Comparison of ENCODE assay signal across 17 cellular contexts in the genomic region with DNA sequence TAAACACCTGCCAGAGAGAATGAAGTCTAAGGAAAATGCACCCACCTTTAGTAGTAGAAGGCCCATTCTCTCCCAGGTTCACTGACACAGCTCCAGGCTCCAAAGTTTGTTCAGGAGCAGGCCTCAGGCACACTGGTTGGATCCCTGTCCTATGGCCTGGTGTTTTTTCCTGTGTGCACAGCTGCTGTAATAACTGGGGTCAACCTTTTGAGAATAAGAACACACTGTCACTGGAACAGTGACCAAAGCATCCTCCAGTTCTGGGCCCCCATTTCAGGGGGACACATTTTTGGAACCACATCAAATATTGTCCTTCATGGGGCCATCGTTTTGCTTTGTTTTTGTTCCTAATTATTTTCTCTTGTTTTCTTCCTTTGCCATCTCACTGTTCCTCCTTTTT.
DNase-seq lines count a peak whose midpoint lies in the region; ATAC-seq, FAIRE-seq and TF ChIP-seq lines count a peak whose summit lies in the region.
"Had no signal": no experiment of that assay in that cellular context is flagged by ENCODE, and none has a peak within 500 bp of the region (broad histone marks: within the 10 kb centered on the region; RNA-seq: fewer than 3 reads in every experiment).

No MANE protein-coding gene starts in this region.

- peak overlapping the region; percentile 94 for H3K4ac ChIP-seq in IMR-90 (ENCODE audit: low read depth, low read length)

- H3K27ac Mint-ChIP-seq in glutamatergic neuron (ENCODE audit: unreplicated experiment): peak overlapping the region; percentile 28
- H3K27ac Mint-ChIP-seq: CD14-positive monocyte; CD8-positive, alpha-beta T cell; HFFc6 had no signal

- no peaks in the 10 kb centered on the region for H4K20me1 ChIP-seq in IMR-90 (ENCODE audit: insufficient read depth, low read length)
- H4K20me1 ChIP-seq in osteoblast (ENCODE audit: insufficient read depth, low read length): no peaks in the 10 kb centered on the region

- dilution Hi-C loops in IMR-90 (cut with HindIII; ENCODE audit: low sequenced_read_pairs, unreplicated experiment): no loop called here

- peak overlapping the region; percentile 82 to 85; a peak in 3 of 4 replicates for H4K8ac ChIP-seq in IMR-90 (ENCODE audit: low read depth in 2 of 2, low read length in 2 of 2)

- intact Hi-C loops in IMR-90 (cut with micrococcal nuclease) (no loop called here), testis (cut with DNase I; ENCODE audit: low total_unique reads) (no loop called here)

- H3K9me3 ChIP-seq in IMR-90 (ENCODE audit: control insufficient read depth, insufficient read depth, low read length): peaks cover 4% of the 10 kb centered on the region; the same call in 1 of the 2 replicates
- no peaks in the 10 kb centered on the region for H3K9me3 ChIP-seq in testis
- H3K9me3 ChIP-seq in osteoblast (ENCODE audit: low read depth, low read length): no peaks in the 10 kb centered on the region
- H3K9me3 ChIP-seq: Caco-2 had no signal

- peak overlapping the region; percentile 24 for H2AK9ac ChIP-seq in IMR-90 (replicated peaks; ENCODE audit: low read depth, low read length, poor library complexity)

- no peak for FAIRE-seq in H54 (lab: Jason Lieb, UNC)
- FAIRE-seq: GM12892 had no signal

- H2AK5ac ChIP-seq in IMR-90 (ENCODE audit: low read depth, low read length): peak overlapping the region; percentile 81

- peaks cover 23% of the 10 kb centered on the region for H3K4me1 ChIP-seq in IMR-90 (ENCODE audit: control insufficient read depth, insufficient read depth, low read length)
- H3K4me1 ChIP-seq in testis: peaks cover 55% of the 10 kb centered on the region
- H3K4me1 ChIP-seq in osteoblast (ENCODE audit: insufficient read depth, low read length): peaks cover 28% of the 10 kb centered on the region

- H4K5ac ChIP-seq in IMR-90 (ENCODE audit: low read depth, low read length): peak overlapping the region; percentile 89

- H3K79me2 ChIP-seq in osteoblast (ENCODE audit: insufficient read depth, low read length): no peaks in the 10 kb centered on the region

- no peak overlapping the region for H3K4me3 Mint-ChIP-seq in glutamatergic neuron (ENCODE audit: unreplicated experiment)
- H3K4me3 Mint-ChIP-seq: CD14-positive monocyte; CD8-positive, alpha-beta T cell; HFFc6 had no signal

- no peak overlapping the region for H2AFZ ChIP-seq in IMR-90 (replicated peaks; ENCODE audit: low read length, poor library complexity)
- H2AFZ ChIP-seq in osteoblast (ENCODE audit: low read length): no peak overlapping the region

- in situ Hi-C loops in IMR-90 (cut with MboI; ENCODE audit: low sequenced_read_pairs): no loop called here

- DNase-seq in NCI-H748 (lab: John Stamatoyannopoulos, UW; ENCODE audit: unreplicated experiment) (peak; percentile 63), NCI-H748 treated with DMSO at 0.1 percent for 48 hours (lab: John Stamatoyannopoulos, UW) (no peak), IMR-90 (no peak), glutamatergic neuron (no peak), testis (peak; percentile 55), osteoblast (ENCODE audit: insufficient read length, low spot score, missing footprints) (no peak), NCI-H2107 (lab: John Stamatoyannopoulos, UW) (no peak), H54 (ENCODE audit: insufficient read length, low spot score) (no peak)
- DNase-seq: Caco-2; CD8-positive, alpha-beta T cell; DND-41; GDM1; GOT3; HFFc6 had no signal

- WGBS in IMR-90 (ENCODE audit: extremely low coverage in 2 of 2, insufficient read length in 1 of 2), 2 experiments: no CpG with 5 or more reads among the region's 1 CpG
- 22 to 28% methylated on average over 1 of the region's 1 CpG for WGBS in testis, 2 donors

- H3K36me3 Mint-ChIP-seq in glutamatergic neuron (ENCODE audit: unreplicated experiment): peaks cover 4% of the 10 kb centered on the region
- H3K36me3 Mint-ChIP-seq: CD14-positive monocyte; CD8-positive, alpha-beta T cell had no signal

- CTCF ChIA-PET in IMR-90 (lab: Yijun Ruan, JAX): interaction anchor here (0.6 kb wide), 1 partner anchor 33 kb away, joined by 6 read pairs; no protein-coding TSS in a partner anchor

- no peak for ATAC-seq in IMR-90 (ENCODE audit: low read depth)
- ATAC-seq: CD8-positive, alpha-beta T cell had no signal

- no TSS peak for BruUV-seq in IMR-90 (replicated peaks; lab: Mats Ljungman, UMichigan)

- TF ChIP-seq RAD21 in IMR-90 (IDR thresholded peaks at IDR 0.05; ENCODE audit: low read length): no peak

- peak overlapping the region; percentile 55; the same call in 1 of the 2 replicates for H3K27ac ChIP-seq in IMR-90 (ENCODE audit: insufficient read depth, low read length)
- H3K27ac ChIP-seq in testis: peak overlapping the region; percentile 40 to 78
- no peak overlapping the region for H3K27ac ChIP-seq in osteoblast (ENCODE audit: low read depth, low read length)
- H3K27ac ChIP-seq: 22Rv1 had no signal

- POLR2A ChIA-PET in IMR-90 (lab: Charles Lee; ENCODE audit: unreplicated experiment): no interaction called here

- H3K9ac ChIP-seq in IMR-90 (ENCODE audit: low read depth, low read length): no peak overlapping the region

- peak overlapping the region; percentile 94 for H2BK120ac ChIP-seq in IMR-90 (ENCODE audit: low read depth, low read length)

- peaks cover 18 to 48% of the 10 kb centered on the region in 2 experiments; a peak in 3 of 4 replicates for H3K79me1 ChIP-seq in IMR-90 (ENCODE audit: low read depth in 1 of 2, low read length in 2 of 2)

- H3K23ac ChIP-seq in IMR-90 (ENCODE audit: low read depth, low read length): peak overlapping the region; percentile 35

- H3K27me3 ChIP-seq in IMR-90 (ENCODE audit: control insufficient read depth, insufficient read depth, low read length): no peaks in the 10 kb centered on the region
- H3K27me3 ChIP-seq in testis: no peaks in the 10 kb centered on the region
- no peaks in the 10 kb centered on the region for H3K27me3 ChIP-seq in osteoblast (ENCODE audit: insufficient read depth, low read length)

- TF ChIP-seq CTCF in IMR-90 (conservative IDR thresholded peaks at IDR 0.05; ENCODE audit: low read depth, low read length): no peak
- TF ChIP-seq CTCF in glutamatergic neuron (IDR thresholded peaks at IDR 0.05; ENCODE audit: partially characterized antibody, unreplicated experiment): no peak
- TF ChIP-seq CTCF in testis (IDR thresholded peaks at IDR 0.05): no peak
- TF ChIP-seq CTCF in osteoblast (IDR thresholded peaks at IDR 0.05; ENCODE audit: extremely low read depth, low read depth, low read length): no peak

- peak overlapping the region; percentile 12; the same call in 1 of the 2 replicates for H3K56ac ChIP-seq in IMR-90 (ENCODE audit: extremely low read depth, insufficient read depth, low read length)

- H3K36me3 ChIP-seq in IMR-90 (ENCODE audit: control insufficient read depth, insufficient read depth, low read length) (peaks cover 6% of the 10 kb centered on the region; the same call in 1 of the 2 replicates), testis (ENCODE audit: low read depth, missing control alignments) (no peaks in the 10 kb centered on the region), osteoblast (ENCODE audit: insufficient read depth, low read length) (no peaks in the 10 kb centered on the region)

- H3K27me3 Mint-ChIP-seq in glutamatergic neuron (ENCODE audit: unreplicated experiment): peaks cover 8% of the 10 kb centered on the region

- peak overlapping the region; percentile 87 for H2BK5ac ChIP-seq in IMR-90 (ENCODE audit: low read depth, low read length, poor library complexity, severe bottlenecking)

- TF ChIP-seq POLR2A in IMR-90 (IDR thresholded peaks at IDR 0.05; ENCODE audit: low read depth, low read length): no peak
- no peak for TF ChIP-seq POLR2A in testis (IDR thresholded peaks at IDR 0.05)
- TF ChIP-seq POLR2A in H54 (IDR thresholded peaks at IDR 0.05; ENCODE audit: low read depth, low read length): no peak

- no peak overlapping the region for H3K4me3 ChIP-seq in IMR-90 (ENCODE audit: insufficient read depth, low read depth, low read length)
- H3K4me3 ChIP-seq in testis: no peak overlapping the region
- H3K4me3 ChIP-seq in osteoblast (ENCODE audit: insufficient read depth, low read length): no peak overlapping the region

- peaks cover 63% of the 10 kb centered on the region for H3K4me1 Mint-ChIP-seq in glutamatergic neuron (ENCODE audit: low read depth, unreplicated experiment)
- H3K4me1 Mint-ChIP-seq: CD14-positive monocyte had no signal

- no peak overlapping the region for H3K4me2 ChIP-seq in IMR-90 (ENCODE audit: low read depth, low read length)
- no peak overlapping the region for H3K4me2 ChIP-seq in osteoblast (ENCODE audit: insufficient read depth, low read length)

- peaks cover 30% of the 10 kb centered on the region for H3K9me1 ChIP-seq in IMR-90 (ENCODE audit: insufficient read depth, low read length)

- peak overlapping the region; percentile 77 for H4K91ac ChIP-seq in IMR-90 (ENCODE audit: insufficient read depth, low read depth, low read length)

- H3K9me3 Mint-ChIP-seq in glutamatergic neuron (ENCODE audit: unreplicated experiment): peaks cover 11% of the 10 kb centered on the region
- H3K9me3 Mint-ChIP-seq: CD8-positive, alpha-beta T cell; HFFc6 had no signal

- peak overlapping the region; percentile 97; the same call in 2 of the 3 replicates for H2BK15ac ChIP-seq in IMR-90 (ENCODE audit: low read depth, low read length)

- peak overlapping the region; percentile 77 for H3K14ac ChIP-seq in IMR-90 (replicated peaks; ENCODE audit: low read depth, low read length)

- peak overlapping the region; percentile 96 for H2BK20ac ChIP-seq in IMR-90 (ENCODE audit: low read depth, low read length)

- peak overlapping the region; percentile 90 for H3K18ac ChIP-seq in IMR-90 (ENCODE audit: low read depth, low read length)

TF ChIP-seq in IMR-90, 13 proteins besides CTCF, POLR2A, EP300 and RAD21 (continues in another document):
- no peak for TF ChIP-seq NFE2L2 (IDR thresholded peaks at IDR 0.05; ENCODE audit: low read depth, low read length)
- TF ChIP-seq, protein P1, sequence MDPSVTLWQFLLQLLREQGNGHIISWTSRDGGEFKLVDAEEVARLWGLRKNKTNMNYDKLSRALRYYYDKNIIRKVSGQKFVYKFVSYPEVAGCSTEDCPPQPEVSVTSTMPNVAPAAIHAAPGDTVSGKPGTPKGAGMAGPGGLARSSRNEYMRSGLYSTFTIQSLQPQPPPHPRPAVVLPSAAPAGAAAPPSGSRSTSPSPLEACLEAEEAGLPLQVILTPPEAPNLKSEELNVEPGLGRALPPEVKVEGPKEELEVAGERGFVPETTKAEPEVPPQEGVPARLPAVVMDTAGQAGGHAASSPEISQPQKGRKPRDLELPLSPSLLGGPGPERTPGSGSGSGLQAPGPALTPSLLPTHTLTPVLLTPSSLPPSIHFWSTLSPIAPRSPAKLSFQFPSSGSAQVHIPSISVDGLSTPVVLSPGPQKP (IDR thresholded peaks at IDR 0.05; ENCODE audit: borderline replicate concordance, low read depth, low read length): no peak
- no peak for TF ChIP-seq FOS (IDR thresholded peaks at IDR 0.05; ENCODE audit: low read depth, low read length)
- TF ChIP-seq MAZ (IDR thresholded peaks at IDR 0.05; ENCODE audit: borderline replicate concordance, low read depth, low read length): no peak
- TF ChIP-seq MXI1 (IDR thresholded peaks at IDR 0.05; ENCODE audit: borderline replicate concordance, low read depth, low read length): no peak
- TF ChIP-seq SMC3 (IDR thresholded peaks at IDR 0.05; ENCODE audit: low read depth, low read length): no peak
- no peak for TF ChIP-seq RCOR1 (IDR thresholded peaks at IDR 0.05; ENCODE audit: insufficient replicate concordance, low read length)
- TF ChIP-seq MAFK (IDR thresholded peaks at IDR 0.05; ENCODE audit: low read depth, low read length): no peak

Comparison
In these comparisons a context has a peak if more than half of its experiments do, and no peak if none do; other contexts are left out.
1. DNase-seq: peak in NCI-H748 (single experiment) and testis (single experiment); none in NCI-H748 treated with DMSO at 0.1 percent for 48 hours (single experiment), IMR-90 (single experiment), glutamatergic neuron (single experiment), osteoblast (single experiment), NCI-H2107 (single experiment) and H54 (single experiment).